ENCODE assay signal across 25 cellular contexts in genomic region chr7:156529982-156530381, GRCh38.
"Had no signal": no experiment of that assay in that cellular context is flagged by ENCODE, and none has a peak within 500 bp of the region (broad histone marks: within the 10 kb centered on the region; RNA-seq: fewer than 3 reads in every experiment).

No MANE protein-coding gene starts in this region.

- H3K27ac ChIP-seq: coronary artery, dorsolateral prefrontal cortex, esophagus squamous epithelium, gastrocnemius medialis, heart right ventricle, left lung, lower lobe of right lung had no signal

- H3K4me3 Mint-ChIP-seq: mesothelial cell of epicardium, naive B cell had no signal

- H3K36me3 ChIP-seq: esophagus squamous epithelium, gastrocnemius medialis, heart right ventricle, left lung, lower lobe of right lung had no signal

- H3K4me1 Mint-ChIP-seq: mesothelial cell of epicardium, naive B cell had no signal

- H3K36me3 Mint-ChIP-seq: mesothelial cell of epicardium, naive B cell had no signal

- ATAC-seq: gastrocnemius medialis, heart right ventricle, left cardiac atrium, left lung, left ventricle myocardium superior, lower lobe of right lung, mucosa of descending colon had no signal

- H3K9me3 ChIP-seq: esophagus squamous epithelium, gastrocnemius medialis, heart right ventricle, left lung, lower lobe of right lung, mucosa of descending colon had no signal

- FAIRE-seq: colon, endothelial cell of umbilical vein, islet of Langerhans, keratinocyte had no signal

- H3K27ac Mint-ChIP-seq: mesothelial cell of epicardium, naive B cell had no signal

- H3K27me3 ChIP-seq: dorsolateral prefrontal cortex, esophagus squamous epithelium, gastrocnemius medialis, left lung had no signal

- H3K4me1 ChIP-seq: esophagus squamous epithelium, gastrocnemius medialis, heart right ventricle, left lung, lower lobe of right lung had no signal

- H3K4me3 ChIP-seq: coronary artery, dorsolateral prefrontal cortex, esophagus squamous epithelium, gastrocnemius medialis, heart right ventricle, left lung, lower lobe of right lung, mucosa of descending colon had no signal

- H3K9me3 Mint-ChIP-seq: mesothelial cell of epicardium, naive B cell had no signal

- DNase-seq: dermis blood vessel endothelial cell; dorsolateral prefrontal cortex; effector CD4-positive, alpha-beta T cell; effector memory CD4-positive, alpha-beta T cell; esophagus squamous epithelium; foreskin fibroblast; foreskin melanocyte; gastrocnemius medialis; glutamatergic neuron; head of caudate nucleus; heart right ventricle; hippocampal formation; left cardiac atrium; left lung; left ventricle myocardium superior; lower lobe of right lung; mesenchymal stem cell; mucosa of descending colon; naive B cell had no signal
